ENCODE assay signal across 8 cellular contexts in the genomic region with DNA sequence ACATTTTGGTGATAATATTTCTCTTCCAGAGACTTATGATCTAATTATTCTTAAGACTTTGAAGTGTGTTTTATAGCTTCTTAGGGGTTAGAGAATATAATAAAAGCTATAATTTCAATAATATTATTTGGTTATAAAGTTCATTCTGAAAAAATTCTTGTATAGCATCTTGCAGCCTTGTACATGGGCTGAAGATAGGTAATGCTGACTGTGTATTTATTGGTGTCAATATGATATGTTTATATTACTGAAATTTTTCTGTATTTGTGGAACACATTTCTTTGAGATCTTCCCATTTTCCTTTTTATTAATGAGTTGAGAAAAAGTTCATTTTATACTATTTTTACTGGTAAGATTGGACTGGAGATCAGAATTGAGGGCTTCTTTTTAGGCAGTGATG.
"Had no signal": no experiment of that assay in that cellular context is flagged by ENCODE, and none has a peak within 500 bp of the region (broad histone marks: within the 10 kb centered on the region; RNA-seq: fewer than 3 reads in every experiment).

No MANE protein-coding gene starts in this region.

- H3K27ac ChIP-seq: KMS-11 had no signal

- FAIRE-seq: H1, H54, HTR-8/SVneo had no signal

- H2AFZ ChIP-seq: GM23338 had no signal

- H3K9ac ChIP-seq: KMS-11 had no signal

- DNase-seq: H9, HCEC 1CT, KBM-7 had no signal

- H3K4me3 ChIP-seq: GM23338 had no signal

- ATAC-seq: GM23338 had no signal

- H3K4me2 ChIP-seq: GM23338, KMS-11 had no signal
